ENCODE assay signal across 10 cellular contexts in the genomic region with DNA sequence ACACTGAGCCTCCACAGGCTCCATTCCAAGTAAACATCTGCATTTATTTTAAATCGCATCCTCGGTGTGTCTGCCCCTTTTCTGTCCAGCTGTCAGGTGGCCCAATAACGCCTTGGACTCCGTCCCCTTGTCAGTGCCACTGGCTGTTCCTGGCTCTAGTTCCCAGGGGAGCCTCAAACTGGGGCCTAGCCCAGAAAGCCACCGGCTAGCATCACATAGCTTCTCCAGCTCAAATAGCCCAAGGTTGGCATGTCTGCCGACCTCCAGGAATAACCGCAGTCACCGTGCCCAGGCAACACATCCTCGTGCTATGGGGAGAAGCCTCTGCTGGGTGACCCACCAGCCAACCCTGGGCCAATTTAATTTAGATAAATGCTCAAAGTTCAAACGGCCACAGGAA. TPM values are rescaled to one million over a fixed set of nuclear protein-coding genes. Genes with fewer than 3 reads are reported as not detected.
A peak's percentile ranks its signal among the peaks of the same experiment; 100 is the strongest.
DNase-seq lines count a peak whose midpoint lies in the region; ATAC-seq and TF ChIP-seq lines count a peak whose summit lies in the region.
"Had no signal": no experiment of that assay in that cellular context is flagged by ENCODE, and none has a peak within 500 bp of the region (broad histone marks: within the 10 kb centered on the region; RNA-seq: fewer than 3 reads in every experiment).

No MANE protein-coding gene starts in this region.

- no peak overlapping the region for H3K9ac ChIP-seq in PC-3 (ENCODE audit: low read length)

- H4K20me1 ChIP-seq in PC-3 (ENCODE audit: low read length), result no peaks in the 10 kb centered on the region

- H3K9me3 ChIP-seq in right atrium auricular region, result no peaks in the 10 kb centered on the region
- H3K9me3 ChIP-seq in adrenal gland (replicated peaks in 1 of 3), result no peaks in the 10 kb centered on the region
- H3K9me3 ChIP-seq in right lobe of liver, result no peaks in the 10 kb centered on the region
- no peaks in the 10 kb centered on the region for H3K9me3 ChIP-seq in PC-3 (ENCODE audit: low read length)
- H3K9me3 ChIP-seq in upper lobe of left lung, result no peaks in the 10 kb centered on the region

- no TSS peak for BruUV-seq in PC-3 (replicated peaks; lab: Mats Ljungman, UMichigan)

- WGBS in adrenal gland, 4 donors, result 55 to 86% (median 70%) methylated on average over 5 to 10 of the region's 10 CpGs
- WGBS in right lobe of liver (ENCODE audit: insufficient coverage, low coverage, low lambda C conversion rate, missing lambda C conversion rate), result 26% methylated on average over 10 of the region's 10 CpGs
- WGBS in upper lobe of left lung, 2 donors, result 88 to 96% methylated on average over 7 to 10 of the region's 10 CpGs

- H3K27me3 ChIP-seq in right atrium auricular region, result no peaks in the 10 kb centered on the region
- H3K27me3 ChIP-seq in adrenal gland, result no peaks in the 10 kb centered on the region
- H3K27me3 ChIP-seq in right lobe of liver, result no peaks in the 10 kb centered on the region
- H3K27me3 ChIP-seq in PC-3 (ENCODE audit: low read length), result no peaks in the 10 kb centered on the region
- no peaks in the 10 kb centered on the region for H3K27me3 ChIP-seq in upper lobe of left lung

- no peaks in the 10 kb centered on the region for H3F3A ChIP-seq in PC-3 (ENCODE audit: low read length, unreplicated experiment)

- H3K79me2 ChIP-seq in PC-3 (ENCODE audit: low read length), result no peaks in the 10 kb centered on the region

- peak; percentile 14 for ATAC-seq in left ventricle myocardium superior
- ATAC-seq in right lobe of liver, result peak in 1 of 4 donors; percentile 3
- no peak for ATAC-seq in PC-3
- ATAC-seq in HG02678 (IDR thresholded peaks at IDR 0.05; ENCODE audit: unreplicated experiment), result no peak
- no peak for ATAC-seq in upper lobe of left lung (ENCODE audit: low FRiP score in 2 of 2)

- H2AFZ ChIP-seq in PC-3 (ENCODE audit: low read length), result no peak overlapping the region
- H2AFZ ChIP-seq: PC-9 had no signal

- H3K9me2 ChIP-seq in PC-3 (replicated peaks; ENCODE audit: low read length), result no peaks in the 10 kb centered on the region

- H3K4me2 ChIP-seq in PC-3 (ENCODE audit: low read length), result no peak overlapping the region
- H3K4me2 ChIP-seq: PC-9 had no signal

- TF ChIP-seq POLR2A in adrenal gland (IDR thresholded peaks at IDR 0.05) (no peak), right lobe of liver (IDR thresholded peaks at IDR 0.05) (no peak), upper lobe of left lung (IDR thresholded peaks at IDR 0.05) (no peak)

- no peak for TF ChIP-seq CTCF in right atrium auricular region (IDR thresholded peaks at IDR 0.05)
- TF ChIP-seq CTCF in adrenal gland (IDR thresholded peaks at IDR 0.05), result no peak
- no peak for TF ChIP-seq CTCF in right lobe of liver (IDR thresholded peaks at IDR 0.05)
- TF ChIP-seq CTCF in PC-3 (conservative IDR thresholded peaks at IDR 0.05; ENCODE audit: low read depth, low read length), result no peak
- TF ChIP-seq CTCF in upper lobe of left lung (IDR thresholded peaks at IDR 0.05), result no peak

- no peak for TF ChIP-seq EP300 in upper lobe of left lung (IDR thresholded peaks at IDR 0.05)

- intact Hi-C loops in left ventricle myocardium superior (cut with micrococcal nuclease), result loop anchor here (10.0 kb wide), 2 partner anchors 79 to 319 kb away; no protein-coding TSS in a partner anchor
- intact Hi-C loops in adrenal gland (cut with DNase I), result loop anchor here in 1 of 2 donors (5.0 to 10.0 kb wide), 2 partner anchors 81 to 221 kb away; no protein-coding TSS in a partner anchor
- intact Hi-C loops in right lobe of liver (cut with DNase I), result loop anchor here in 1 of 2 donors (5.0 to 10.0 kb wide), 2 partner anchors 51 to 76 kb away; partner anchors contain the start of genes SURF1 and SURF2
- intact Hi-C loops in PC-3 (cut with micrococcal nuclease), result loop anchor here (1.0 kb wide), 1 partner anchor 80 kb away; no protein-coding TSS in a partner anchor

- no peak overlapping the region for H3K27ac ChIP-seq in right atrium auricular region
- H3K27ac ChIP-seq in adrenal gland, result peak overlapping the region in 3 of 5 donors; percentile 70 to 83 (median 74)
- peak overlapping the region in 2 of 3 donors; percentile 29 to 57 for H3K27ac ChIP-seq in right lobe of liver
- H3K27ac ChIP-seq in PC-3 (ENCODE audit: low read length), result no peak overlapping the region
- H3K27ac ChIP-seq in upper lobe of left lung, result no peak overlapping the region
- H3K27ac ChIP-seq: PC-9 had no signal

- peaks cover 50% of the 10 kb centered on the region for H3K36me3 ChIP-seq in right atrium auricular region
- peaks cover 0 to 54% of the 10 kb centered on the region in 2 donors for H3K36me3 ChIP-seq in adrenal gland (replicated peaks in 1 of 2)
- H3K36me3 ChIP-seq in right lobe of liver, result peaks cover 3 to 45% (median 17%) of the 10 kb centered on the region in 4 donors
- H3K36me3 ChIP-seq in PC-3 (ENCODE audit: low read depth, low read length), result peaks cover 17% of the 10 kb centered on the region; the same call in 1 of the 2 replicates
- peaks cover 20 to 67% (median 54%) of the 10 kb centered on the region in 4 donors for H3K36me3 ChIP-seq in upper lobe of left lung

- CTCF ChIA-PET in PC-3 (lab: Charles Lee), result no interaction called here

- H3K4me1 ChIP-seq in right atrium auricular region, result peaks cover 0 to 7% of the 10 kb centered on the region in 2 donors
- H3K4me1 ChIP-seq in adrenal gland (replicated peaks in 1 of 2), result peaks cover 10 to 29% of the 10 kb centered on the region in 2 donors
- peaks cover 0 to 9% (median 2%) of the 10 kb centered on the region in 4 donors for H3K4me1 ChIP-seq in right lobe of liver
- H3K4me1 ChIP-seq in PC-3 (ENCODE audit: insufficient read depth, low read length), result no peaks in the 10 kb centered on the region
- H3K4me1 ChIP-seq in upper lobe of left lung, result no peaks in the 10 kb centered on the region

- DNase-seq in left ventricle myocardium superior (no peak), right atrium auricular region (ENCODE audit: low spot score) (no peak), adrenal gland (peak in 1 of 7 donors; percentile 15), right lobe of liver (no peak), PC-3 (no peak), SKM-1 (lab: John Stamatoyannopoulos, UW; ENCODE audit: unreplicated experiment) (no peak), upper lobe of left lung (no peak)

- POLR2A ChIA-PET in PC-3 (lab: Charles Lee; ENCODE audit: unreplicated experiment), result no interaction called here

- H3K4me3 ChIP-seq in right atrium auricular region (no peak overlapping the region), adrenal gland (no peak overlapping the region), right lobe of liver (no peak overlapping the region), PC-3 (ENCODE audit: low read length) (no peak overlapping the region), upper lobe of left lung (no peak overlapping the region)
- H3K4me3 ChIP-seq: PC-9 had no signal

RNA-seq across cellular contexts. Expression of gene REXO4, which starts 11.8 kb away (rescaled TPM):
- total RNA-seq in left ventricle myocardium superior (18.7 TPM), right atrium auricular region (10 to 100 TPM; 13.4 to 13.8 TPM), adrenal gland (10 to 100 TPM; 18.9 to 27.6 (median 22.8) TPM), right lobe of liver (10 to 100 TPM in 5 of 6 experiments, 1 to 10 TPM in 1; 9.5 to 19.9 (median 12.0) TPM), PC-3 (2014; rRNA removed) (34.1 and 37.8 TPM in 2 replicates), upper lobe of left lung (10 to 100 TPM; 14.7 to 34.3 (median 23.1) TPM)
- polyA plus RNA-seq in adrenal gland, result 10 to 100 TPM; 19.4 to 24.2 (median 20.5) TPM

RNA-seq across cellular contexts. Expression of gene ADAMTS13, which starts 16.1 kb away (rescaled TPM):
- total RNA-seq in left ventricle myocardium superior (3.1 TPM), right atrium auricular region (1 to 10 TPM; 2.0 to 2.4 TPM), adrenal gland (1 to 10 TPM in 5 of 8 donors, under 1 TPM in 3; 0.30 to 8.7 (median 1.8) TPM), right lobe of liver (10 to 100 TPM in 3 of 6 experiments, 1 to 10 TPM in 3; 8.1 to 27.7 (median 11.3) TPM), PC-3 (2014; rRNA removed) (0.86 and 0.95 TPM in 2 replicates), upper lobe of left lung (1 to 10 TPM; 1.4 to 9.4 (median 2.5) TPM)
- polyA plus RNA-seq in adrenal gland, result 10 to 100 TPM in 2 of 3 donors, under 1 TPM in 1; 0.15 to 19.9 (median 13.4) TPM

RNA-seq across cellular contexts. Expression of gene STKLD1, which starts 29.9 kb away (rescaled TPM):
- total RNA-seq in left ventricle myocardium superior (0.17 TPM), right atrium auricular region (under 1 TPM in 1 of 2 donors, not detected in 1; 0.90 TPM), adrenal gland (1 to 10 TPM in 5 of 8 donors, under 1 TPM in 1, not detected in 2; 0.71 to 3.2 (median 1.6) TPM), right lobe of liver (1 to 10 TPM in 2 of 6 experiments, under 1 TPM in 3, not detected in 1; 0.43 to 2.6 (median 0.81) TPM), PC-3 (2014; rRNA removed) (0.52 and 4.1 TPM in 2 replicates), upper lobe of left lung (1 to 10 TPM in 3 of 6 donors, under 1 TPM in 1, not detected in 2; 0.59 to 3.1 (median 1.6) TPM)
- polyA plus RNA-seq in adrenal gland, result 1 to 10 TPM; 2.4 to 5.2 (median 4.8) TPM
- total RNA-seq: M059J had no signal

RNA-seq across cellular contexts. Expression of gene SURF4, which starts 30.2 kb away (rescaled TPM):
- total RNA-seq in left ventricle myocardium superior (66.5 TPM), right atrium auricular region (100 to 1,000 TPM in 1 of 2 donors, 10 to 100 TPM in 1; 96.0 to 124 TPM), adrenal gland (100 to 1,000 TPM; 157 to 340 (median 177) TPM), right lobe of liver (100 to 1,000 TPM; 181 to 243 (median 213) TPM), PC-3 (2014; rRNA removed) (161 and 173 TPM in 2 replicates), upper lobe of left lung (100 to 1,000 TPM in 5 of 6 donors, 10 to 100 TPM in 1; 66.0 to 208 (median 137) TPM)
- 100 to 1,000 TPM in 1 of 3 donors, 10 to 100 TPM in 2; 43.4 to 285 (median 53.4) TPM for polyA plus RNA-seq in adrenal gland

RNA-seq across cellular contexts. Expression of gene SURF2, which starts 49.7 kb away (rescaled TPM):
- total RNA-seq in left ventricle myocardium superior (14.5 TPM), right atrium auricular region (10 to 100 TPM; 18.1 to 45.9 TPM), adrenal gland (10 to 100 TPM; 13.4 to 29.2 (median 20.5) TPM), right lobe of liver (10 to 100 TPM in 2 of 6 experiments, 1 to 10 TPM in 4; 6.3 to 16.9 (median 8.2) TPM), PC-3 (2014; rRNA removed) (103 and 134 TPM in 2 replicates), upper lobe of left lung (10 to 100 TPM; 18.1 to 31.5 (median 21.7) TPM)
- polyA plus RNA-seq in adrenal gland, result 10 to 100 TPM; 19.9 to 53.0 (median 41.4) TPM

Comparison
In these comparisons a context has a peak if more than half of its experiments do, and no peak if none do; other contexts are left out.
1. H3K27ac ChIP-seq: peak in adrenal gland (3 of 5) and right lobe of liver (2 of 3); none in right atrium auricular region (0 of 2), PC-3 (single experiment) and upper lobe of left lung (0 of 4).